ENCODE assay signal across 1 cellular context in the genomic region with DNA sequence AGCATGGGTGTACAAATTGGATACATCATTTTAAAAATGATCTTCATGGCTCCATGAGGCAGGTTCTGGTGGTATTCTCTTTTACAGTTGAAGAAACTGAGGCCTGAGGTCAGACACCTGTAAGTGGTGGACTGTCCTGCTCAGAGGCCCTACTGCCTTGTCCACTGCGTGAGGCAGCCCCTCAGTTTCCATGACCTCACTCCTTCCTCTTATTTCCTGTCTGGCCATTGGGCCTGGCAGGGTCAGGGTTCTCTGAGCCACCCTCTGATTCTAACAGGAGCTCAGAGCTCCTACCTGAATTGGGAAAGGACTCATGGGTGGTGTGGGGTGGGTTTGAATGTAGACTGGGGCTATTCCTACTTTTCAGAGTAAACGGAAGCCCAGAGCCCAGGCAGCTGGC.
TF ChIP-seq lines count a peak whose summit lies in the region.

No MANE protein-coding gene starts in this region.

TF ChIP-seq in IMR-90, 13 proteins besides CTCF, POLR2A, EP300 and RAD21:
- TF ChIP-seq MXI1 (IDR thresholded peaks at IDR 0.05; ENCODE audit: borderline replicate concordance, low read depth, low read length) (no peak), FOS (IDR thresholded peaks at IDR 0.05; ENCODE audit: low read depth, low read length) (no peak), NFE2L2 (IDR thresholded peaks at IDR 0.05; ENCODE audit: low read depth, low read length) (no peak), ELK1 (IDR thresholded peaks at IDR 0.05; ENCODE audit: borderline replicate concordance, low read depth, low read length) (no peak), BHLHE40 (IDR thresholded peaks at IDR 0.05; ENCODE audit: low read depth, low read length) (no peak), MAFK (IDR thresholded peaks at IDR 0.05; ENCODE audit: low read depth, low read length) (no peak), RCOR1 (IDR thresholded peaks at IDR 0.05; ENCODE audit: insufficient replicate concordance, low read length) (no peak), CHD1 (IDR thresholded peaks at IDR 0.05; ENCODE audit: low read depth, low read length) (no peak), RFX5 (IDR thresholded peaks at IDR 0.05; ENCODE audit: low read depth, low read length) (no peak), CEBPB (IDR thresholded peaks at IDR 0.05; ENCODE audit: low read depth, low read length) (no peak), MAZ (IDR thresholded peaks at IDR 0.05; ENCODE audit: borderline replicate concordance, low read depth, low read length) (no peak), SMC3 (IDR thresholded peaks at IDR 0.05; ENCODE audit: low read depth, low read length) (no peak)
- TF ChIP-seq, protein P1, sequence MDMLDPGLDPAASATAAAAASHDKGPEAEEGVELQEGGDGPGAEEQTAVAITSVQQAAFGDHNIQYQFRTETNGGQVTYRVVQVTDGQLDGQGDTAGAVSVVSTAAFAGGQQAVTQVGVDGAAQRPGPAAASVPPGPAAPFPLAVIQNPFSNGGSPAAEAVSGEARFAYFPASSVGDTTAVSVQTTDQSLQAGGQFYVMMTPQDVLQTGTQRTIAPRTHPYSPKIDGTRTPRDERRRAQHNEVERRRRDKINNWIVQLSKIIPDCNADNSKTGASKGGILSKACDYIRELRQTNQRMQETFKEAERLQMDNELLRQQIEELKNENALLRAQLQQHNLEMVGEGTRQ (IDR thresholded peaks at IDR 0.05; ENCODE audit: low read depth, low read length) = no peak
